ENCODE assay signal across 31 cellular contexts in genomic region chr3:113556556-113557335, GRCh38. TPM values are rescaled to one million over a fixed set of nuclear protein-coding genes. Genes with fewer than 3 reads are reported as not detected.
DNase-seq lines count a peak whose midpoint lies in the region; ATAC-seq and TF ChIP-seq lines count a peak whose summit lies in the region.
"Had no signal": no experiment of that assay in that cellular context is flagged by ENCODE, and none has a peak within 500 bp of the region (broad histone marks: within the 10 kb centered on the region; RNA-seq: fewer than 3 reads in every experiment).

No MANE protein-coding gene starts in this region.

- H3K9me3 ChIP-seq in PC-3 (ENCODE audit: low read length) (no peaks in the 10 kb centered on the region), mucosa of rectum (ENCODE audit: control insufficient read depth in 2 of 2, low read length in 2 of 2) (no peaks in the 10 kb centered on the region)
- H3K9me3 ChIP-seq: heart left ventricle, psoas muscle, thoracic aorta, uterus had no signal

- peaks cover 2% of the 10 kb centered on the region for H3K27me3 Mint-ChIP-seq in GM23338 (ENCODE audit: insufficient read depth, low read depth, poor library complexity)
- H3K27me3 Mint-ChIP-seq in WTC11 (ENCODE audit: low read depth) = peaks cover 2% of the 10 kb centered on the region; the same call in 1 of the 2 replicates
- H3K27me3 Mint-ChIP-seq: activated CD4-positive, alpha-beta T cell treated with anti-CD3 and anti-CD28 coated beads, Interleukin-2, amount 10 ng/mL, durations not matched to agents 24 days and 14 days; activated CD8-positive, alpha-beta memory T cell treated with anti-CD3 and anti-CD28 coated beads, Interleukin-2, amount 10 ng/mL, durations not matched to agents 7 days and 5 days; naive B cell; stimulated activated naive CD8-positive, alpha-beta T cell treated with anti-CD3 and anti-CD28 coated beads, Interleukin-15, Interleukin-2, amounts not matched to agents 100 ng/mL and 50 ng/mL, for 24 hours had no signal

- H3K9ac ChIP-seq in PC-3 (ENCODE audit: low read length) (peak overlapping the region; percentile 75), mucosa of rectum (ENCODE audit: low read depth in 1 of 2, low read length in 2 of 2) (no peak overlapping the region)

- CTCF ChIA-PET in PC-3 (lab: Charles Lee) = interaction anchor here (0.6 to 1.8 kb wide), 6 partner anchors 9 to 270 kb away, joined by 3 to 8 read pairs (median 6); partner anchors contain the start of gene SPICE1
- CTCF ChIA-PET in WTC11 (lab: Charles Lee) = interaction anchor here (1.6 to 1.8 kb wide), 2 partner anchors 21 to 61 kb away, joined by 5 to 7 read pairs; no protein-coding TSS in a partner anchor
- CTCF ChIA-PET in GM10248 (lab: Yijun Ruan, JAX) = interaction anchor here (0.9 to 7.3 kb wide), 10 partner anchors 10 to 522 kb away, joined by 3 to 59 read pairs (median 7); no protein-coding TSS in a partner anchor

- no peak for TF ChIP-seq CTCF in GM23338 (conservative IDR thresholded peaks at IDR 0.05; ENCODE audit: low read depth in 2 of 2)
- TF ChIP-seq CTCF in PC-3 (conservative IDR thresholded peaks at IDR 0.05; ENCODE audit: low read depth, low read length) = no peak
- TF ChIP-seq CTCF in epithelial cell of esophagus (IDR thresholded peaks at IDR 0.05; ENCODE audit: insufficient read depth, low read depth, low read length, missing control alignments) = no peak
- no peak for TF ChIP-seq CTCF in WTC11 (IDR thresholded peaks at IDR 0.05)
- no peak for TF ChIP-seq CTCF in GM10248 (IDR thresholded peaks at IDR 0.05; ENCODE audit: control extremely low read depth, extremely low read depth, low read depth, missing control alignments)

- intact Hi-C loops in PC-3 (cut with micrococcal nuclease) = loop anchor here (1.0 to 10.0 kb wide), 5 partner anchors 20 to 188 kb away; partner anchors contain the start of genes ATP6V1A, NAA50, SIDT1 and SPICE1

- H3K9me2 ChIP-seq in GM23338 (ENCODE audit: insufficient read depth) (no peaks in the 10 kb centered on the region), PC-3 (replicated peaks; ENCODE audit: low read length) (no peaks in the 10 kb centered on the region)

- H3K36me3 ChIP-seq in GM23338 (ENCODE audit: insufficient read depth) = no peaks in the 10 kb centered on the region
- 0 out of 2 replicates have a peak, but pooled peaks cover 3% of the 10 kb centered on the region for H3K36me3 ChIP-seq in PC-3 (ENCODE audit: low read depth, low read length)
- no peaks in the 10 kb centered on the region for H3K36me3 ChIP-seq in mucosa of rectum (ENCODE audit: control insufficient read depth in 2 of 2, insufficient read depth in 2 of 2, low read length in 2 of 2)
- H3K36me3 ChIP-seq: heart left ventricle, thoracic aorta, uterus had no signal

- H3K27ac ChIP-seq in GM23338 (ENCODE audit: low read depth) = no peak overlapping the region
- peak overlapping the region; percentile 96 for H3K27ac ChIP-seq in PC-3 (ENCODE audit: low read length)
- peak overlapping the region; percentile 56 to 72 for H3K27ac ChIP-seq in mucosa of rectum (ENCODE audit: low read depth in 2 of 2, low read length in 2 of 2)
- H3K27ac ChIP-seq: heart left ventricle, psoas muscle, thoracic aorta, uterus had no signal

- BruUV-seq in PC-3 (replicated peaks; lab: Mats Ljungman, UMichigan) = no TSS peak

- H2AFZ ChIP-seq in GM23338 (peak overlapping the region; percentile 81; the same call in 1 of the 2 replicates), PC-3 (ENCODE audit: low read length) (peak overlapping the region; percentile 51)

- no peaks in the 10 kb centered on the region for H3F3A ChIP-seq in GM23338 (replicated peaks; ENCODE audit: low read depth)
- peaks cover 12% of the 10 kb centered on the region for H3F3A ChIP-seq in PC-3 (ENCODE audit: low read length, unreplicated experiment)

- H3K27ac Mint-ChIP-seq in GM23338 (0 out of 2 replicates have a peak overlapping the region, but pooled peaks have one; percentile 6), WTC11 (no peak overlapping the region)
- H3K27ac Mint-ChIP-seq: activated CD4-positive, alpha-beta T cell treated with anti-CD3 and anti-CD28 coated beads, Interleukin-2, amount 10 ng/mL, durations not matched to agents 24 days and 14 days; activated CD8-positive, alpha-beta memory T cell treated with anti-CD3 and anti-CD28 coated beads, Interleukin-2, amount 10 ng/mL, durations not matched to agents 7 days and 5 days; brain; stimulated activated naive CD8-positive, alpha-beta T cell treated with anti-CD3 and anti-CD28 coated beads, Interleukin-15, Interleukin-2, amounts not matched to agents 100 ng/mL and 50 ng/mL, for 24 hours had no signal

- no peak for ATAC-seq in GM23338
- ATAC-seq in PC-3 = peak; percentile 32
- ATAC-seq in WTC11 = no peak
- ATAC-seq in esophagus mucosa = no peak
- ATAC-seq in GM18519 (IDR thresholded peaks at IDR 0.05; ENCODE audit: low FRiP score, unreplicated experiment) = no peak
- ATAC-seq: activated CD8-positive, alpha-beta memory T cell treated with anti-CD3 and anti-CD28 coated beads, Interleukin-2, amount 10 ng/mL, durations not matched to agents 7 days and 5 days; heart left ventricle; psoas muscle; Right ventricle myocardium inferior had no signal

- H3K4me1 Mint-ChIP-seq in GM23338 (no peaks in the 10 kb centered on the region), WTC11 (no peaks in the 10 kb centered on the region)

- H3K4me3 ChIP-seq in GM23338 = no peak overlapping the region
- peak overlapping the region; percentile 31; the same call in 1 of the 2 replicates for H3K4me3 ChIP-seq in PC-3 (ENCODE audit: low read length)
- H3K4me3 ChIP-seq in epithelial cell of esophagus (ENCODE audit: low read length) = no peak overlapping the region
- no peak overlapping the region for H3K4me3 ChIP-seq in mucosa of rectum (ENCODE audit: low read length in 2 of 2)
- H3K4me3 ChIP-seq: heart left ventricle, psoas muscle, thoracic aorta, uterus had no signal

- H4K20me1 ChIP-seq in GM23338 (replicated peaks; ENCODE audit: insufficient read depth) (no peaks in the 10 kb centered on the region), PC-3 (ENCODE audit: low read length) (no peaks in the 10 kb centered on the region)

- H3K4me3 Mint-ChIP-seq in GM23338 (no peak overlapping the region), WTC11 (no peak overlapping the region)
- H3K4me3 Mint-ChIP-seq: activated CD4-positive, alpha-beta T cell treated with anti-CD3 and anti-CD28 coated beads, Interleukin-2, amount 10 ng/mL, durations not matched to agents 24 days and 14 days; activated CD8-positive, alpha-beta memory T cell treated with anti-CD3 and anti-CD28 coated beads, Interleukin-2, amount 10 ng/mL, durations not matched to agents 7 days and 5 days; brain; naive B cell; stimulated activated naive CD8-positive, alpha-beta T cell treated with anti-CD3 and anti-CD28 coated beads, Interleukin-15, Interleukin-2, amounts not matched to agents 100 ng/mL and 50 ng/mL, for 24 hours had no signal

- H3K9me3 Mint-ChIP-seq in GM23338 (no peaks in the 10 kb centered on the region), WTC11 (no peaks in the 10 kb centered on the region)
- H3K9me3 Mint-ChIP-seq: activated CD4-positive, alpha-beta T cell treated with anti-CD3 and anti-CD28 coated beads, Interleukin-2, amount 10 ng/mL, durations not matched to agents 24 days and 14 days; naive B cell; stimulated activated naive CD8-positive, alpha-beta T cell treated with anti-CD3 and anti-CD28 coated beads, Interleukin-15, Interleukin-2, amounts not matched to agents 100 ng/mL and 50 ng/mL, for 24 hours had no signal

- H3K27me3 ChIP-seq in GM23338 (ENCODE audit: insufficient read depth) (no peaks in the 10 kb centered on the region), PC-3 (ENCODE audit: low read length) (no peaks in the 10 kb centered on the region), mucosa of rectum (ENCODE audit: control insufficient read depth in 2 of 2, insufficient read depth in 2 of 2, low read length in 2 of 2) (no peaks in the 10 kb centered on the region)
- H3K27me3 ChIP-seq: heart left ventricle, uterus had no signal

- DNase-seq in GM23338 (ENCODE audit: low spot score) (no peak), PC-3 (peak; percentile 87), epithelial cell of esophagus (ENCODE audit: low read depth) (peak; percentile 6), WTC11 (ENCODE audit: low spot score) (no peak), GM10248 (ENCODE audit: extremely low spot score) (no peak)
- DNase-seq: activated CD4-positive, alpha-beta T cell treated with anti-CD3 and anti-CD28 coated beads, Interleukin-2, amount 10 ng/mL, durations not matched to agents 24 days and 14 days; activated CD8-positive, alpha-beta memory T cell treated with anti-CD3 and anti-CD28 coated beads, Interleukin-2, amount 10 ng/mL, durations not matched to agents 7 days and 5 days; activated naive CD4-positive, alpha-beta T cell; activated T-cell treated with anti-CD3 and anti-CD28 coated beads, Interleukin-2, amount 50 U/mL, for 48 hours; C1 segment of cervical spinal cord; DND-41; effector CD4-positive, alpha-beta T cell; erythroblast; heart left ventricle; naive B cell; NCI-H1436; NCI-H2081 treated with DMSO at 0.1 percent for 48 hours; NCI-H446; NCI-H774; nucleus accumbens; psoas muscle; stimulated activated CD4-positive, alpha-beta T cell treated with anti-CD3 and anti-CD28 coated beads, Interleukin-15, amount 100 ng/mL, for 24 hours; uterus had no signal

- H3K4me2 ChIP-seq in GM23338 (no peak overlapping the region), PC-3 (ENCODE audit: low read length) (peak overlapping the region; percentile 67)

- H3K4me1 ChIP-seq in GM23338 (ENCODE audit: insufficient read depth) (no peaks in the 10 kb centered on the region), PC-3 (ENCODE audit: insufficient read depth, low read length) (peaks cover 88% of the 10 kb centered on the region), mucosa of rectum (ENCODE audit: control insufficient read depth in 2 of 2, insufficient read depth in 2 of 2, low read length in 2 of 2) (peaks cover 10 to 34% of the 10 kb centered on the region in 2 donors)
- H3K4me1 ChIP-seq: psoas muscle, uterus had no signal

- POLR2A ChIA-PET in PC-3 (lab: Charles Lee; ENCODE audit: unreplicated experiment) (interaction anchor here (0.5 to 1.2 kb wide), 5 partner anchors 20 to 120 kb away, joined by 3 to 18 read pairs (median 3); partner anchors contain the start of gene SPICE1), WTC11 (lab: Charles Lee) (no interaction called here), GM10248 (lab: Yijun Ruan, JAX) (interaction anchor here (1.0 kb wide), 1 partner anchor 43 kb away, joined by 3 read pairs; no protein-coding TSS in a partner anchor)

- no peaks in the 10 kb centered on the region for H3K36me3 Mint-ChIP-seq in GM23338 (ENCODE audit: low read depth)
- no peaks in the 10 kb centered on the region for H3K36me3 Mint-ChIP-seq in WTC11
- H3K36me3 Mint-ChIP-seq: brain had no signal

- H3K79me2 ChIP-seq in GM23338 (replicated peaks; ENCODE audit: insufficient read depth) (no peaks in the 10 kb centered on the region), PC-3 (ENCODE audit: low read length) (peaks cover 21% of the 10 kb centered on the region)

RNA-seq across cellular contexts. Expression of gene SIDT1, which starts 24.4 kb away (rescaled TPM):
- total RNA-seq in GM23338 (2014; rRNA removed; shearing (Covaris generic)) = 0.10 TPM in 1 of 2 replicates, not detected in the other
- not detected in 2 replicates for polyA plus RNA-seq in GM23338 (2016; fragmentation: Nextera tagmentation; extraction: Ambion mirVana)
- 14.1 and 18.4 TPM in 2 replicates for total RNA-seq in PC-3 (2014; rRNA removed)
- 0.21 to 0.23 TPM (median 0.22 TPM) in 3 replicates for total RNA-seq in WTC11 (2021)
- total RNA-seq in esophagus mucosa = 1.5 TPM
- total RNA-seq: fibroblast of villous mesenchyme had no signal

RNA-seq across cellular contexts. Expression of gene SPICE1, which starts 41.8 kb away (rescaled TPM):
- 19.0 and 22.5 TPM in 2 replicates for total RNA-seq in GM23338 (2014; rRNA removed; shearing (Covaris generic))
- polyA plus RNA-seq in GM23338 (2016; fragmentation: Nextera tagmentation; extraction: Ambion mirVana) = 6.1 and 8.5 TPM in 2 replicates
- total RNA-seq in PC-3 (2014; rRNA removed) (9.0 and 18.5 TPM in 2 replicates), WTC11 (2021) (16.8 to 19.7 TPM (median 17.7 TPM) in 3 replicates), esophagus mucosa (8.0 TPM)

Comparison
In these comparisons a context has a peak if more than half of its experiments do, and no peak if none do; other contexts are left out.
1. DNase-seq: peak in PC-3 (single experiment) and epithelial cell of esophagus (single experiment); none in GM23338 (single experiment), WTC11 (single experiment) and GM10248 (single experiment).